14 cellular contexts compared by ENCODE assay signal in the genomic region with DNA sequence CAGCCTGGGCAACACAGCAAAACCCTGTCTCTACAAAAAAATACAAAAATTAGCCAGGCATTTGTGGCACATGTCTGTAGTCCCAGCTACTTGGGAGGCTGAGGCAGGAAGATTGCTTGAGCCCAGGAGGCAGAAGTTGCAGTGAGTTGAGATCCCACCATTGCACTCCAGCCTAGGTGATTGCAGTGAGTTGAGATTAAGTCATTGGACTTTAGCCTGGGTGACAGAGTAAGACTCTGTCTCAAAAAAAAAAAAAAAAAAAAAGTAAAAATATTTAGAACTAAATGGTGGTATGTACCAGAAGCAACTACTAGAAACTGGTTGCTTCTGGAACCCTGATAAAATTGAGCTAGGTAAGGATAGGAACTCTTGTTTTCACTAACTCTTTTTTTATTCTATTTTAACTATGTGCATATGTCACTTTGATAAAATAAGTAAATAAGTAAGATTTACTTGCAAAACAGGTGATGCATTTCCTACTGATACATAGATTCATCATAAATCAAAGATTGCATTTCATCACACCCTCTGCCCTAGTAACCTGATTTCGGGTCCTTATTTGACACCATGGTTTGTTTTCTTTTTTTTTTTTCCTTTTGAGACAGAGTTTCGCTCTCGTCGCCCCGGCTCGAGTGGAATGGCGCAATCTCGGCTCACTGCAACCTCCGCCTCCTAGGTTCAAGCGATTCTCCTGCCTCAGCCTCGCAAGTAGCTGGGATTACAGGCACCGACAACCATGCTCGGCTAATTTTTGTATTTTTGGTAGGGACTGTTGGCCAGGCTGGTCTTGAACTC.
"Had no signal": no experiment of that assay in that cellular context is flagged by ENCODE, and none has a peak within 500 bp of the region (broad histone marks: within the 10 kb centered on the region; RNA-seq: fewer than 3 reads in every experiment).

No MANE protein-coding gene starts in this region.

- H3K27ac ChIP-seq: adrenal gland, coronary artery, esophagus squamous epithelium, thyroid gland had no signal

- H3K4me1 ChIP-seq: esophagus squamous epithelium, thyroid gland had no signal

- H3K4me3 ChIP-seq: adrenal gland, coronary artery, esophagus squamous epithelium, thyroid gland had no signal

- ATAC-seq: activated CD8-positive, alpha-beta T cell treated with anti-CD3 and anti-CD28 coated beads for 36 hours; activated T-cell treated with anti-CD3 and anti-CD28 coated beads, Interleukin-2, amount 50 U/mL, for 4 hours; stimulated activated memory B cell treated with anti-CD40 and anti-IgM and Interleukin-4, amounts not matched to agents 10 μg/mL and 1 μg/mL and 100 μg/mL, for 72 hours; T-cell had no signal

- H3K9me3 ChIP-seq: adrenal gland, esophagus squamous epithelium, thyroid gland had no signal

- DNase-seq: activated CD8-positive, alpha-beta T cell treated with anti-CD3 and anti-CD28 coated beads for 36 hours; activated effector memory CD4-positive, alpha-beta T cell treated with Interleukin-2 at 50 U/mL for 16 hours; activated T-cell treated with anti-CD3 and anti-CD28 coated beads, Interleukin-2, amount 50 U/mL, for 4 hours; adrenal gland; effector CD4-positive, alpha-beta T cell; esophagus squamous epithelium; hippocampal formation; kidney; midbrain; T-cell; T1000; thyroid gland had no signal

- H3K27me3 ChIP-seq: adrenal gland, esophagus squamous epithelium, thyroid gland had no signal

- H3K36me3 ChIP-seq: adrenal gland, thyroid gland had no signal
